26 cellular contexts compared by ENCODE assay signal in genomic region chr10:117673611-117674010, GRCh38.
"Had no signal": no experiment of that assay in that cellular context is flagged by ENCODE, and none has a peak within 500 bp of the region (broad histone marks: within the 10 kb centered on the region; RNA-seq: fewer than 3 reads in every experiment).

No MANE protein-coding gene starts in this region.

- H3K4me1 ChIP-seq: colonic mucosa, esophagus squamous epithelium, parathyroid adenoma, right lobe of liver, testis, tibial nerve, upper lobe of left lung, uterus had no signal

- H3K9me3 ChIP-seq: colonic mucosa, esophagus squamous epithelium, right lobe of liver, testis, upper lobe of left lung, uterus had no signal

- H3K4me3 ChIP-seq: colonic mucosa, esophagus squamous epithelium, lung, right lobe of liver, testis, tibial nerve, upper lobe of left lung, uterus had no signal

- H3K36me3 Mint-ChIP-seq: immature natural killer cell; memory B cell; natural killer cell; stimulated activated naive B cell treated with anti-CD40 and anti-IgM and Interleukin-4, amounts not matched to agents 10 μg/mL and 1 μg/mL and 100 μg/mL, for 72 hours had no signal

- FAIRE-seq: endothelial cell of umbilical vein, frontal cortex, small intestine had no signal

- ATAC-seq: natural killer cell; right lobe of liver; stimulated activated naive B cell treated with anti-CD40 and anti-IgM and Interleukin-4, amounts not matched to agents 10 μg/mL and 1 μg/mL and 100 μg/mL, for 72 hours had no signal

- H3K36me3 ChIP-seq: colonic mucosa, esophagus squamous epithelium, right lobe of liver, tibial nerve, upper lobe of left lung, uterus had no signal

- H2AFZ ChIP-seq: parathyroid adenoma had no signal

- H3K27ac ChIP-seq: colonic mucosa, esophagus squamous epithelium, parathyroid adenoma, right lobe of liver, testis, tibial nerve, upper lobe of left lung, uterus had no signal

- H3K27ac Mint-ChIP-seq: immature natural killer cell; memory B cell; natural killer cell; progenitor cell of endocrine pancreas; stimulated activated naive B cell treated with anti-CD40 and anti-IgM and Interleukin-4, amounts not matched to agents 10 μg/mL and 1 μg/mL and 100 μg/mL, for 72 hours had no signal

- H3K79me2 ChIP-seq: parathyroid adenoma had no signal

- H3K27me3 ChIP-seq: colonic mucosa, right lobe of liver, testis, tibial nerve, upper lobe of left lung, uterus had no signal

- H3K4me1 Mint-ChIP-seq: immature natural killer cell; memory B cell; natural killer cell; stimulated activated naive B cell treated with anti-CD40 and anti-IgM and Interleukin-4, amounts not matched to agents 10 μg/mL and 1 μg/mL and 100 μg/mL, for 72 hours had no signal

- H3K4me3 Mint-ChIP-seq: immature natural killer cell; memory B cell; natural killer cell; stimulated activated naive B cell treated with anti-CD40 and anti-IgM and Interleukin-4, amounts not matched to agents 10 μg/mL and 1 μg/mL and 100 μg/mL, for 72 hours had no signal

- H3K9ac ChIP-seq: parathyroid adenoma had no signal

- DNase-seq: colonic mucosa; dermis blood vessel endothelial cell; effector memory CD4-positive, alpha-beta T cell; erythroblast; esophagus squamous epithelium; hypothalamus; immature natural killer cell; islet precursor cell; kidney glomerular epithelial cell; natural killer cell; right lobe of liver; small intestine; stimulated activated CD4-positive, alpha-beta T cell treated with anti-CD3 and anti-CD28 coated beads, Interleukin-15, amount 100 ng/mL, for 24 hours; stimulated activated CD4-positive, alpha-beta T cell treated with anti-CD3 and anti-CD28 coated beads, Interleukin-2, amount 100 ng/mL, for 48 hours; stimulated activated naive B cell treated with anti-CD40 and anti-IgM and Interleukin-4, amounts not matched to agents 10 μg/mL and 1 μg/mL and 100 μg/mL, for 72 hours; substantia nigra; testis; upper lobe of left lung; uterus had no signal

- H3K9me3 Mint-ChIP-seq: immature natural killer cell, natural killer cell had no signal
